In genomic region chr2:162318280-162319222, GRCh38 we compare ENCODE assay signal across 1 cellular context.
TF ChIP-seq lines count a peak whose summit lies in the region.

TSS of gene IFIH1 (minus strand) at chr2:162318684. CDS start at chr2:162318307, 377 bp downstream.

TF ChIP-seq in HepG2, 621 proteins besides CTCF, POLR2A, EP300 and RAD21 (continued from another document and continues in another):
- TF ChIP-seq, protein P1, sequence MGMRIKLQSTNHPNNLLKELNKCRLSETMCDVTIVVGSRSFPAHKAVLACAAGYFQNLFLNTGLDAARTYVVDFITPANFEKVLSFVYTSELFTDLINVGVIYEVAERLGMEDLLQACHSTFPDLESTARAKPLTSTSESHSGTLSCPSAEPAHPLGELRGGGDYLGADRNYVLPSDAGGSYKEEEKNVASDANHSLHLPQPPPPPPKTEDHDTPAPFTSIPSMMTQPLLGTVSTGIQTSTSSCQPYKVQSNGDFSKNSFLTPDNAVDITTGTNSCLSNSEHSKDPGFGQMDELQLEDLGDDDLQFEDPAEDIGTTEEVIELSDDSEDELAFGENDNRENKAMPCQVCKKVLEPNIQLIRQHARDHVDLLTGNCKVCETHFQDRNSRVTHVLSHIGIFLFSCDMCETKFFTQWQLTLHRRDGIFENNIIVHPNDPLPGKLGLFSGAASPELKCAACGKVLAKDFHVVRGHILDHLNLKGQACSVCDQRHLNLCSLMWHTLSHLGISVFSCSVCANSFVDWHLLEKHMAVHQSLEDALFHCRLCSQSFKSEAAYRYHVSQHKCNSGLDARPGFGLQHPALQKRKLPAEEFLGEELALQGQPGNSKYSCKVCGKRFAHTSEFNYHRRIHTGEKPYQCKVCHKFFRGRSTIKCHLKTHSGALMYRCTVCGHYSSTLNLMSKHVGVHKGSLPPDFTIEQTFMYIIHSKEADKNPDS (CRISPR knock-in tag; IDR thresholded peaks at IDR 0.05): no peak
- peak; percentile 62 for TF ChIP-seq GATAD2A (CRISPR knock-in tag; IDR thresholded peaks at IDR 0.05)
- TF ChIP-seq NR0B2 (CRISPR knock-in tag; IDR thresholded peaks at IDR 0.05): peak; percentile 17; the same call in 1 of the 2 replicates
- TF ChIP-seq ZNF549 (CRISPR knock-in tag; IDR thresholded peaks at IDR 0.05): no peak
- 0 out of 2 replicates have a peak, but pooled peaks have one; percentile 3 for TF ChIP-seq ESRRA (CRISPR knock-in tag; IDR thresholded peaks at IDR 0.05; ENCODE audit: low read depth)
- no peak for TF ChIP-seq DNMT3B (CRISPR knock-in tag; conservative IDR thresholded peaks at IDR 0.05)
- TF ChIP-seq, protein P2, sequence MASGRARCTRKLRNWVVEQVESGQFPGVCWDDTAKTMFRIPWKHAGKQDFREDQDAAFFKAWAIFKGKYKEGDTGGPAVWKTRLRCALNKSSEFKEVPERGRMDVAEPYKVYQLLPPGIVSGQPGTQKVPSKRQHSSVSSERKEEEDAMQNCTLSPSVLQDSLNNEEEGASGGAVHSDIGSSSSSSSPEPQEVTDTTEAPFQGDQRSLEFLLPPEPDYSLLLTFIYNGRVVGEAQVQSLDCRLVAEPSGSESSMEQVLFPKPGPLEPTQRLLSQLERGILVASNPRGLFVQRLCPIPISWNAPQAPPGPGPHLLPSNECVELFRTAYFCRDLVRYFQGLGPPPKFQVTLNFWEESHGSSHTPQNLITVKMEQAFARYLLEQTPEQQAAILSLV (CRISPR knock-in tag; IDR thresholded peaks at IDR 0.05; ENCODE audit: borderline replicate concordance): no peak
- TF ChIP-seq RELA (CRISPR knock-in tag; IDR thresholded peaks at IDR 0.05): 0 out of 2 replicates have a peak, but pooled peaks have one; percentile 22
- no peak for TF ChIP-seq CREB1 (IDR thresholded peaks at IDR 0.05)
- TF ChIP-seq CREB1 (CRISPR knock-in tag; IDR thresholded peaks at IDR 0.05): peak; percentile 59; the same call in 1 of the 2 replicates
- TF ChIP-seq BRD4 (CRISPR knock-in tag; IDR thresholded peaks at IDR 0.05): no peak
- TF ChIP-seq ZKSCAN8 (CRISPR knock-in tag; IDR thresholded peaks at IDR 0.05; ENCODE audit: borderline replicate concordance): no peak
- TF ChIP-seq UBTF (CRISPR knock-in tag; IDR thresholded peaks at IDR 0.05): no peak; the same call in 1 of the 2 replicates
- TF ChIP-seq, protein P3, sequence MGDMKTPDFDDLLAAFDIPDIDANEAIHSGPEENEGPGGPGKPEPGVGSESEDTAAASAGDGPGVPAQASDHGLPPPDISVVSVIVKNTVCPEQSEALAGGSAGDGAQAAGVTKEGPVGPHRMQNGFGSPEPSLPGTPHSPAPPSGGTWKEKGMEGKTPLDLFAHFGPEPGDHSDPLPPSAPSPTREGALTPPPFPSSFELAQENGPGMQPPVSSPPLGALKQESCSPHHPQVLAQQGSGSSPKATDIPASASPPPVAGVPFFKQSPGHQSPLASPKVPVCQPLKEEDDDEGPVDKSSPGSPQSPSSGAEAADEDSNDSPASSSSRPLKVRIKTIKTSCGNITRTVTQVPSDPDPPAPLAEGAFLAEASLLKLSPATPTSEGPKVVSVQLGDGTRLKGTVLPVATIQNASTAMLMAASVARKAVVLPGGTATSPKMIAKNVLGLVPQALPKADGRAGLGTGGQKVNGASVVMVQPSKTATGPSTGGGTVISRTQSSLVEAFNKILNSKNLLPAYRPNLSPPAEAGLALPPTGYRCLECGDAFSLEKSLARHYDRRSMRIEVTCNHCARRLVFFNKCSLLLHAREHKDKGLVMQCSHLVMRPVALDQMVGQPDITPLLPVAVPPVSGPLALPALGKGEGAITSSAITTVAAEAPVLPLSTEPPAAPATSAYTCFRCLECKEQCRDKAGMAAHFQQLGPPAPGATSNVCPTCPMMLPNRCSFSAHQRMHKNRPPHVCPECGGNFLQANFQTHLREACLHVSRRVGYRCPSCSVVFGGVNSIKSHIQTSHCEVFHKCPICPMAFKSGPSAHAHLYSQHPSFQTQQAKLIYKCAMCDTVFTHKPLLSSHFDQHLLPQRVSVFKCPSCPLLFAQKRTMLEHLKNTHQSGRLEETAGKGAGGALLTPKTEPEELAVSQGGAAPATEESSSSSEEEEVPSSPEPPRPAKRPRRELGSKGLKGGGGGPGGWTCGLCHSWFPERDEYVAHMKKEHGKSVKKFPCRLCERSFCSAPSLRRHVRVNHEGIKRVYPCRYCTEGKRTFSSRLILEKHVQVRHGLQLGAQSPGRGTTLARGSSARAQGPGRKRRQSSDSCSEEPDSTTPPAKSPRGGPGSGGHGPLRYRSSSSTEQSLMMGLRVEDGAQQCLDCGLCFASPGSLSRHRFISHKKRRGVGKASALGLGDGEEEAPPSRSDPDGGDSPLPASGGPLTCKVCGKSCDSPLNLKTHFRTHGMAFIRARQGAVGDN (CRISPR knock-in tag; IDR thresholded peaks at IDR 0.05): peak; percentile 64; the same call in 1 of the 2 replicates
- TF ChIP-seq, protein P4, sequence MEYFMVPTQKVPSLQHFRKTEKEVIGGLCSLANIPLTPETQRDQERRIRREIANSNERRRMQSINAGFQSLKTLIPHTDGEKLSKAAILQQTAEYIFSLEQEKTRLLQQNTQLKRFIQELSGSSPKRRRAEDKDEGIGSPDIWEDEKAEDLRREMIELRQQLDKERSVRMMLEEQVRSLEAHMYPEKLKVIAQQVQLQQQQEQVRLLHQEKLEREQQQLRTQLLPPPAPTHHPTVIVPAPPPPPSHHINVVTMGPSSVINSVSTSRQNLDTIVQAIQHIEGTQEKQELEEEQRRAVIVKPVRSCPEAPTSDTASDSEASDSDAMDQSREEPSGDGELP (IDR thresholded peaks at IDR 0.05; ENCODE audit: borderline replicate concordance, low read depth): no peak
- TF ChIP-seq, protein P5, sequence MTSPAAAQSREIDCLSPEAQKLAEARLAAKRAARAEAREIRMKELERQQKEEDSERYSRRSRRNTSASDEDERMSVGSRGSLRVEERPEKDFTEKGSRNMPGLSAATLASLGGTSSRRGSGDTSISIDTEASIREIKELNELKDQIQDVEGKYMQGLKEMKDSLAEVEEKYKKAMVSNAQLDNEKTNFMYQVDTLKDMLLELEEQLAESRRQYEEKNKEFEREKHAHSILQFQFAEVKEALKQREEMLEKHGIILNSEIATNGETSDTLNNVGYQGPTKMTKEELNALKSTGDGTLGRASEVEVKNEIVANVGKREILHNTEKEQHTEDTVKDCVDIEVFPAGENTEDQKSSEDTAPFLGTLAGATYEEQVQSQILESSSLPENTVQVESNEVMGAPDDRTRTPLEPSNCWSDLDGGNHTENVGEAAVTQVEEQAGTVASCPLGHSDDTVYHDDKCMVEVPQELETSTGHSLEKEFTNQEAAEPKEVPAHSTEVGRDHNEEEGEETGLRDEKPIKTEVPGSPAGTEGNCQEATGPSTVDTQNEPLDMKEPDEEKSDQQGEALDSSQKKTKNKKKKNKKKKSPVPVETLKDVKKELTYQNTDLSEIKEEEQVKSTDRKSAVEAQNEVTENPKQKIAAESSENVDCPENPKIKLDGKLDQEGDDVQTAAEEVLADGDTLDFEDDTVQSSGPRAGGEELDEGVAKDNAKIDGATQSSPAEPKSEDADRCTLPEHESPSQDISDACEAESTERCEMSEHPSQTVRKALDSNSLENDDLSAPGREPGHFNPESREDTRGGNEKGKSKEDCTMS (CRISPR knock-in tag; conservative IDR thresholded peaks at IDR 0.05): no peak
- TF ChIP-seq ZNF841 (CRISPR knock-in tag; IDR thresholded peaks at IDR 0.05; ENCODE audit: borderline replicate concordance): no peak
- TF ChIP-seq ELK4 (CRISPR knock-in tag; IDR thresholded peaks at IDR 0.05; ENCODE audit: borderline replicate concordance): no peak
- TF ChIP-seq TMF1 (CRISPR knock-in tag; IDR thresholded peaks at IDR 0.05; ENCODE audit: low read depth): no peak
- TF ChIP-seq POLR2G (IDR thresholded peaks at IDR 0.05; ENCODE audit: low read depth, low read length): peak; percentile 72; the same call in 1 of the 2 replicates
- TF ChIP-seq BRCA1 (CRISPR knock-in tag; IDR thresholded peaks at IDR 0.05): no peak
- no peak for TF ChIP-seq RORA (CRISPR knock-in tag; IDR thresholded peaks at IDR 0.05)
- no peak for TF ChIP-seq RFX3 (CRISPR knock-in tag; IDR thresholded peaks at IDR 0.05)
- no peak for TF ChIP-seq STAG1 (CRISPR knock-in tag; IDR thresholded peaks at IDR 0.05)
- no peak for TF ChIP-seq ZSCAN31 (CRISPR knock-in tag; IDR thresholded peaks at IDR 0.05; ENCODE audit: low read depth)
- TF ChIP-seq ZSCAN9 (CRISPR knock-in tag; IDR thresholded peaks at IDR 0.05; ENCODE audit: borderline replicate concordance): peak; percentile 25; the same call in 1 of the 2 replicates
- no peak for TF ChIP-seq ZFP90 (CRISPR knock-in tag; IDR thresholded peaks at IDR 0.05; ENCODE audit: borderline replicate concordance)
- TF ChIP-seq PHB2 (IDR thresholded peaks at IDR 0.05; ENCODE audit: partially characterized antibody): no peak
- peak; percentile 48; the same call in 1 of the 2 replicates for TF ChIP-seq ZNF580 (CRISPR knock-in tag; IDR thresholded peaks at IDR 0.05; ENCODE audit: borderline replicate concordance, low read depth)
- TF ChIP-seq DR1 (CRISPR knock-in tag; IDR thresholded peaks at IDR 0.05): no peak
- 0 out of 2 replicates have a peak, but pooled peaks have one; percentile 31 for TF ChIP-seq FOXM1 (CRISPR knock-in tag; IDR thresholded peaks at IDR 0.05)
- TF ChIP-seq SETDB1 (CRISPR knock-in tag; IDR thresholded peaks at IDR 0.05; ENCODE audit: borderline replicate concordance): no peak
- TF ChIP-seq ZNF136 (CRISPR knock-in tag; IDR thresholded peaks at IDR 0.05; ENCODE audit: low read depth): no peak
- no peak for TF ChIP-seq FOXA3 (CRISPR knock-in tag; IDR thresholded peaks at IDR 0.05)
- TF ChIP-seq NFIC (IDR thresholded peaks at IDR 0.05; ENCODE audit: low read length): no peak
- TF ChIP-seq NR2F1 (CRISPR knock-in tag; IDR thresholded peaks at IDR 0.05): no peak
- TF ChIP-seq, protein P6, sequence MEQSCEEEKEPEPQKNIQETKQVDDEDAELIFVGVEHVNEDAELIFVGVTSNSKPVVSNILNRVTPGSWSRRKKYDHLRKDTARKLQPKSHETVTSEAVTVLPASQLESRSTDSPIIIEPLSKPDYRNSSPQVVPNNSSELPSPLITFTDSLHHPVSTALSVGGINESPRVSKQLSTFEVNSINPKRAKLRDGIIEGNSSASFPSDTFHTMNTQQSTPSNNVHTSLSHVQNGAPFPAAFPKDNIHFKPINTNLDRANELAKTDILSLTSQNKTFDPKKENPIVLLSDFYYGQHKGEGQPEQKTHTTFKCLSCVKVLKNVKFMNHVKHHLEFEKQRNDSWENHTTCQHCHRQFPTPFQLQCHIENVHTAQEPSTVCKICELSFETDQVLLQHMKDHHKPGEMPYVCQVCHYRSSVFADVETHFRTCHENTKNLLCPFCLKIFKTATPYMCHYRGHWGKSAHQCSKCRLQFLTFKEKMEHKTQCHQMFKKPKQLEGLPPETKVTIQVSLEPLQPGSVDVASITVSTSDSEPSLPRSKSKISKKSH (CRISPR knock-in tag; IDR thresholded peaks at IDR 0.05; ENCODE audit: borderline replicate concordance): no peak
- TF ChIP-seq CBX1 (IDR thresholded peaks at IDR 0.05; ENCODE audit: low read depth): no peak
- TF ChIP-seq ZNF224 (CRISPR knock-in tag; IDR thresholded peaks at IDR 0.05): no peak
- TF ChIP-seq TEAD2 (CRISPR knock-in tag; IDR thresholded peaks at IDR 0.05): no peak
- TF ChIP-seq ZBTB33 (CRISPR knock-in tag; IDR thresholded peaks at IDR 0.05): no peak
- TF ChIP-seq KLF11 (CRISPR knock-in tag; IDR thresholded peaks at IDR 0.05): peak; percentile 68; the same call in 1 of the 2 replicates
